Comparison of ENCODE assay signal across 1 cellular context in genomic region chr9:114224247-114224610, GRCh38.
TF ChIP-seq lines count a peak whose summit lies in the region.

No MANE protein-coding gene starts in this region.

TF ChIP-seq in SK-N-SH, 30 proteins besides CTCF, POLR2A, EP300 and RAD21 (continued from another document):
- no peak for TF ChIP-seq REST (IDR thresholded peaks at IDR 0.05; ENCODE audit: low read depth, low read length)
- TF ChIP-seq USF2 (IDR thresholded peaks at IDR 0.05; ENCODE audit: borderline replicate concordance, low read depth, low read length) = no peak
- no peak for TF ChIP-seq MEF2A (IDR thresholded peaks at IDR 0.05; ENCODE audit: borderline replicate concordance, low read depth)
- TF ChIP-seq TEAD4 (IDR thresholded peaks at IDR 0.05; ENCODE audit: borderline replicate concordance, insufficient read depth) = no peak
- peak; percentile 47; the same call in 1 of the 2 replicates for TF ChIP-seq NFIC (IDR thresholded peaks at IDR 0.05; ENCODE audit: borderline replicate concordance)
- no peak for TF ChIP-seq JUND (IDR thresholded peaks at IDR 0.05)
- no peak for TF ChIP-seq ELF1 (IDR thresholded peaks at IDR 0.05)
TF ChIP-seq in SK-N-SH: peak in this region for 4.
